Comparison of ENCODE assay signal across 16 cellular contexts in the genomic region with DNA sequence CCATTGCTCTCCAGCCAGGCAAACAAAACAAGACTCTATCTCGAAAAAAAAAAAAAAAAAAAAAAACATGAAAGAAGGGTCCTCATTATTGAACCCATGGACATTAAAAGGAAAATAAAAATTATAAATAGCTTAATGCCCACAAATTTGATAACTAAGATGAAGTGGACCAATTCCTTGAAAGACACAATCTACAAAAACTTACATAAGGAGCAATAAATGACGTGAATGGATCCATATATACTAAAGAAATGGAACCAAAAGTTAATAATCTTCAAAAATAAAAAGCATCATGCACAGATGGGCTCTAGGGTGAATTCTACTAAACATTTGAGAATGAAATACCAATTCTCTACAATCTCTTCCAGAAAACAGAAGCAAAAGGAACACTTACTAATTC. TPM values are rescaled to one million over a fixed set of nuclear protein-coding genes. Genes with fewer than 3 reads are reported as not detected.
DNase-seq lines count a peak whose midpoint lies in the region; ATAC-seq and TF ChIP-seq lines count a peak whose summit lies in the region.
"Had no signal": no experiment of that assay in that cellular context is flagged by ENCODE, and none has a peak within 500 bp of the region (broad histone marks: within the 10 kb centered on the region; RNA-seq: fewer than 3 reads in every experiment).

No MANE protein-coding gene starts in this region.

- no peak for DNase-seq in activated T-cell treated with anti-CD3 and anti-CD28 coated beads, Interleukin-2, amount 50 U/mL, for 72 hours
- no peak for DNase-seq in activated T-cell treated with anti-CD3 and anti-CD28 coated beads, Interleukin-2, amount 50 U/mL, for 1 hour
- DNase-seq in naive B cell (no peak), A172 (ENCODE audit: low spot score) (no peak), putamen (ENCODE audit: low spot score) (no peak)
- DNase-seq: 8988T, DMS153, DMS79, GDM1, GM23248 had no signal

- H3K9me3 ChIP-seq in HEK293 (ENCODE audit: control insufficient read depth, insufficient read depth, low read depth, low read length), result no peaks in the 10 kb centered on the region
- H3K9me3 ChIP-seq: HAP-1 had no signal

- TF ChIP-seq CTCF in HEK293 (tag by site-specific recombination; IDR thresholded peaks at IDR 0.05), result no peak

- POLR2A ChIA-PET in HEK293 (lab: Yijun Ruan, JAX), result interaction anchor here (0.7 kb wide), 1 partner anchor 583 kb away, joined by 5 read pairs; no protein-coding TSS in a partner anchor

- H3K36me3 Mint-ChIP-seq in activated T-cell treated with anti-CD3 and anti-CD28 coated beads, Interleukin-2, amount 50 U/mL, for 72 hours (ENCODE audit: insufficient read depth in 2 of 2), result peaks cover 0 to 5% of the 10 kb centered on the region in 2 donors
- no peaks in the 10 kb centered on the region for H3K36me3 Mint-ChIP-seq in naive B cell

- no peaks in the 10 kb centered on the region for H3K27me3 Mint-ChIP-seq in activated T-cell treated with anti-CD3 and anti-CD28 coated beads, Interleukin-2, amount 50 U/mL, for 72 hours (ENCODE audit: low read depth)
- H3K27me3 Mint-ChIP-seq in naive B cell, result no peaks in the 10 kb centered on the region
- H3K27me3 Mint-ChIP-seq: B cell had no signal

- CTCF ChIA-PET in HEK293 (lab: Yijun Ruan, JAX), result interaction anchor here (1.1 to 1.3 kb wide), 2 partner anchors 14 to 105 kb away, joined by 5 read pairs; no protein-coding TSS in a partner anchor

- H3K27ac Mint-ChIP-seq in activated T-cell treated with anti-CD3 and anti-CD28 coated beads, Interleukin-2, amount 50 U/mL, for 72 hours, result peak overlapping the region; percentile 73
- H3K27ac Mint-ChIP-seq in naive B cell, result peak overlapping the region in 5 of 6 donors; percentile 0 to 87 (median 38)
- H3K27ac Mint-ChIP-seq: B cell had no signal

- no peaks in the 10 kb centered on the region; the same call in 1 of the 2 replicates for H3K4me1 ChIP-seq in HEK293 (ENCODE audit: control insufficient read depth, insufficient read depth, low read length)

- no peak overlapping the region for H3K4me3 Mint-ChIP-seq in activated T-cell treated with anti-CD3 and anti-CD28 coated beads, Interleukin-2, amount 50 U/mL, for 72 hours
- no peak overlapping the region for H3K4me3 Mint-ChIP-seq in naive B cell
- H3K4me3 Mint-ChIP-seq: B cell had no signal

- no peaks in the 10 kb centered on the region for H3K9me3 Mint-ChIP-seq in activated T-cell treated with anti-CD3 and anti-CD28 coated beads, Interleukin-2, amount 50 U/mL, for 72 hours
- H3K9me3 Mint-ChIP-seq in naive B cell, result no peaks in the 10 kb centered on the region

- ATAC-seq in activated T-cell treated with anti-CD3 and anti-CD28 coated beads, Interleukin-2, amount 50 U/mL, for 72 hours (replicated peaks in 1 of 2), result no peak
- ATAC-seq in naive B cell (ENCODE audit: low read depth in 2 of 2), result no peak
- ATAC-seq in GM19324 (IDR thresholded peaks at IDR 0.05; ENCODE audit: low FRiP score, unreplicated experiment), result no peak

- no peak overlapping the region for H3K4me3 ChIP-seq in HEK293 (ENCODE audit: low read depth, low read length)
- H3K4me3 ChIP-seq: BLaER1 treated with 17β-estradiol and CSF1 and Interleukin-3, amounts not matched to agents 10 nM and 100 nM; GM23248; HAP-1 had no signal

- peaks cover 22% of the 10 kb centered on the region for H3K4me1 Mint-ChIP-seq in activated T-cell treated with anti-CD3 and anti-CD28 coated beads, Interleukin-2, amount 50 U/mL, for 72 hours (ENCODE audit: low read depth)
- H3K4me1 Mint-ChIP-seq in naive B cell, result peaks cover 35 to 71% (median 60%) of the 10 kb centered on the region in 3 donors

- H3K36me3 ChIP-seq in HEK293 (ENCODE audit: control insufficient read depth in 2 of 2, insufficient read depth in 1 of 2, low read length in 2 of 2), result no peaks in the 10 kb centered on the region; a peak in 1 of 3 replicates
- H3K36me3 ChIP-seq: HAP-1 had no signal

- H3K27ac ChIP-seq in HEK293 (ENCODE audit: extremely low read depth, low read depth, low read length), result no peak overlapping the region
- H3K27ac ChIP-seq: BLaER1 treated with 17β-estradiol and CSF1 and Interleukin-3, amounts not matched to agents 10 nM and 100 nM; GM23248; HL-60 had no signal

TF ChIP-seq in HEK293, 187 proteins besides CTCF, POLR2A, EP300 and RAD21:
- TF ChIP-seq, protein P1, sequence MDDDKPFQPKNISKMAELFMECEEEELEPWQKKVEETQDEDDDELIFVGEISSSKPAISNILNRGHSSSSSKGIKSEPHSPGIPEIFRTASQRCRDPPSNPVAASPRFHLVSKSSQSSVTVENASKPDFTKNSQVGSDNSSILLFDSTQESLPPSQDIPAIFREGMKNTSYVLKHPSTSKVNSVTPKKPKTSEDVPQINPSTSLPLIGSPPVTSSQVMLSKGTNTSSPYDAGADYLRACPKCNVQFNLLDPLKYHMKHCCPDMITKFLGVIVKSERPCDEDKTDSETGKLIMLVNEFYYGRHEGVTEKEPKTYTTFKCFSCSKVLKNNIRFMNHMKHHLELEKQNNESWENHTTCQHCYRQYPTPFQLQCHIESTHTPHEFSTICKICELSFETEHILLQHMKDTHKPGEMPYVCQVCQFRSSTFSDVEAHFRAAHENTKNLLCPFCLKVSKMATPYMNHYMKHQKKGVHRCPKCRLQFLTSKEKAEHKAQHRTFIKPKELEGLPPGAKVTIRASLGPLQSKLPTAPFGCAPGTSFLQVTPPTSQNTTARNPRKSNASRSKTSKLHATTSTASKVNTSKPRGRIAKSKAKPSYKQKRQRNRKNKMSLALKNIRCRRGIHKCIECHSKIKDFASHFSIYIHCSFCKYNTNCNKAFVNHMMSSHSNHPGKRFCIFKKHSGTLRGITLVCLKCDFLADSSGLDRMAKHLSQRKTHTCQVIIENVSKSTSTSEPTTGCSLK (tag by site-specific recombination; IDR thresholded peaks at IDR 0.05), result no peak
- TF ChIP-seq TRIM28 (IDR thresholded peaks at IDR 0.05; ENCODE audit: borderline replicate concordance, low read length) (no peak), ZNF558 (tag by site-specific recombination; IDR thresholded peaks at IDR 0.05) (peak; percentile 93), PRDM10 (tag by site-specific recombination; IDR thresholded peaks at IDR 0.05) (no peak), ZNF624 (tag by site-specific recombination; IDR thresholded peaks at IDR 0.05) (no peak), ZFHX2 (tag by site-specific recombination; conservative IDR thresholded peaks at IDR 0.05) (no peak)

RNA-seq across cellular contexts. Expression of gene AP4S1, which starts 47.7 kb away (rescaled TPM):
- 1 to 10 TPM; 6.3 to 8.6 TPM for total RNA-seq in activated T-cell treated with anti-CD3 and anti-CD28 coated beads, Interleukin-2, amount 50 U/mL, for 72 hours
- polyA plus RNA-seq in naive B cell (ENCODE audit: low read depth in 6 of 6), result 10 to 100 TPM in 2 of 6 donors, 1 to 10 TPM in 4; 6.2 to 13.5 (median 8.7) TPM
- 9.1 TPM in 2 replicates for total RNA-seq in A172 (2014; rRNA removed; shearing (Covaris generic))

RNA-seq across cellular contexts. Expression of gene STRN3, which starts 48.4 kb away (rescaled TPM):
- 10 to 100 TPM; 19.7 to 24.5 TPM for total RNA-seq in activated T-cell treated with anti-CD3 and anti-CD28 coated beads, Interleukin-2, amount 50 U/mL, for 72 hours
- polyA plus RNA-seq in naive B cell (ENCODE audit: low read depth in 6 of 6), result 1 to 10 TPM; 1.6 to 6.1 (median 4.5) TPM
- 18.7 and 34.0 TPM in 2 replicates for total RNA-seq in A172 (2014; rRNA removed; shearing (Covaris generic))
